Comparison of ENCODE assay signal across 11 cellular contexts in genomic region chr19:35975608-35976214, GRCh38. TPM values are rescaled to one million over a fixed set of nuclear protein-coding genes. Genes with fewer than 3 reads are reported as not detected.
DNase-seq lines count a peak whose midpoint lies in the region; ATAC-seq, FAIRE-seq and TF ChIP-seq lines count a peak whose summit lies in the region.
"Had no signal": no experiment of that assay in that cellular context is flagged by ENCODE, and none has a peak within 500 bp of the region (broad histone marks: within the 10 kb centered on the region; RNA-seq: fewer than 3 reads in every experiment).

No MANE protein-coding gene starts in this region.

- no peaks in the 10 kb centered on the region for H3F3A ChIP-seq in PC-3 (ENCODE audit: low read length, unreplicated experiment)

- no peak overlapping the region for H3K9ac ChIP-seq in PC-3 (ENCODE audit: low read length)

- no peaks in the 10 kb centered on the region for H3K79me2 ChIP-seq in PC-3 (ENCODE audit: low read length)

- H3K4me1 ChIP-seq in cardiac muscle cell (ENCODE audit: low read depth), result no peaks in the 10 kb centered on the region
- no peaks in the 10 kb centered on the region for H3K4me1 ChIP-seq in heart left ventricle
- H3K4me1 ChIP-seq in PC-3 (ENCODE audit: insufficient read depth, low read length), result no peaks in the 10 kb centered on the region
- H3K4me1 ChIP-seq in suprapubic skin, result no peaks in the 10 kb centered on the region
- H3K4me1 ChIP-seq: sigmoid colon had no signal

- no peaks in the 10 kb centered on the region for H3K9me3 ChIP-seq in cardiac muscle cell (ENCODE audit: low read depth)
- no peaks in the 10 kb centered on the region for H3K9me3 ChIP-seq in heart left ventricle
- no peaks in the 10 kb centered on the region for H3K9me3 ChIP-seq in PC-3 (ENCODE audit: low read length)
- no peaks in the 10 kb centered on the region for H3K9me3 ChIP-seq in suprapubic skin
- H3K9me3 ChIP-seq: sigmoid colon had no signal

- no peak for TF ChIP-seq EP300 in suprapubic skin (IDR thresholded peaks at IDR 0.05)

- DNase-seq in cardiac muscle cell (ENCODE audit: low read depth in 1 of 2, low spot score in 1 of 2) (peak; percentile 38 to 82), heart left ventricle (no peak), PC-3 (peak; percentile 18), epithelial cell of esophagus (ENCODE audit: low read depth) (peak; percentile 36), urothelium cell line (ENCODE audit: low spot score) (peak; percentile 60), suprapubic skin (ENCODE audit: low spot score in 2 of 2) (no peak)
- no peak for DNase-seq in activated CD8-positive, alpha-beta memory T cell treated with anti-CD3 and anti-CD28 coated beads, Interleukin-2, amount 50 U/mL, for 48 hours
- DNase-seq: activated gamma-delta T cell treated with Interleukin-2 at 50 U/mL for 16 hours, NCI-H2171 treated with DMSO at 0.1 percent for 48 hours, sigmoid colon had no signal

- no peak overlapping the region for H3K4me3 ChIP-seq in cardiac muscle cell
- no peak overlapping the region for H3K4me3 ChIP-seq in heart left ventricle
- H3K4me3 ChIP-seq in PC-3 (ENCODE audit: low read length), result no peak overlapping the region
- no peak overlapping the region for H3K4me3 ChIP-seq in epithelial cell of esophagus (ENCODE audit: low read length)
- H3K4me3 ChIP-seq in suprapubic skin, result no peak overlapping the region
- H3K4me3 ChIP-seq: sigmoid colon had no signal

- ATAC-seq in heart left ventricle (no peak), PC-3 (no peak), GM21737 (IDR thresholded peaks at IDR 0.05; ENCODE audit: unreplicated experiment) (no peak)

- H3K36me3 ChIP-seq in cardiac muscle cell (no peaks in the 10 kb centered on the region), heart left ventricle (no peaks in the 10 kb centered on the region), PC-3 (ENCODE audit: low read depth, low read length) (no peaks in the 10 kb centered on the region), suprapubic skin (no peaks in the 10 kb centered on the region)
- H3K36me3 ChIP-seq: sigmoid colon had no signal

- intact Hi-C loops in heart left ventricle (cut with DNase I) (no loop called here), PC-3 (cut with micrococcal nuclease) (no loop called here)

- no peaks in the 10 kb centered on the region for H4K20me1 ChIP-seq in PC-3 (ENCODE audit: low read length)

- H3K9me2 ChIP-seq in PC-3 (replicated peaks; ENCODE audit: low read length), result no peaks in the 10 kb centered on the region

- no peak overlapping the region for H2AFZ ChIP-seq in PC-3 (ENCODE audit: low read length)

- no peak for TF ChIP-seq POLR2A in heart left ventricle (IDR thresholded peaks at IDR 0.05)
- TF ChIP-seq POLR2A in suprapubic skin (IDR thresholded peaks at IDR 0.05), result no peak

- BruUV-seq in PC-3 (replicated peaks; lab: Mats Ljungman, UMichigan), result no TSS peak

- 31 to 42% (median 33%) methylated on average over 5 of the region's 5 CpGs for WGBS in heart left ventricle, 4 donors
- 30% methylated on average over 5 of the region's 5 CpGs for WGBS in suprapubic skin

- CTCF ChIA-PET in PC-3 (lab: Charles Lee), result no interaction called here

- FAIRE-seq in urothelium cell line (lab: Jason Lieb, UNC), result no peak

- TF ChIP-seq CTCF in cardiac muscle cell (IDR thresholded peaks at IDR 0.05; ENCODE audit: low read depth, low read length) (no peak), heart left ventricle (IDR thresholded peaks at IDR 0.05) (no peak), PC-3 (conservative IDR thresholded peaks at IDR 0.05; ENCODE audit: low read depth, low read length) (no peak), epithelial cell of esophagus (IDR thresholded peaks at IDR 0.05; ENCODE audit: insufficient read depth, low read depth, low read length, missing control alignments) (no peak), suprapubic skin (IDR thresholded peaks at IDR 0.05) (no peak)

- no peak overlapping the region for H3K27ac ChIP-seq in cardiac muscle cell
- no peak overlapping the region for H3K27ac ChIP-seq in heart left ventricle
- no peak overlapping the region for H3K27ac ChIP-seq in PC-3 (ENCODE audit: low read length)
- no peak overlapping the region for H3K27ac ChIP-seq in suprapubic skin
- H3K27ac ChIP-seq: sigmoid colon had no signal

- H3K27me3 ChIP-seq in cardiac muscle cell (no peaks in the 10 kb centered on the region), heart left ventricle (peaks cover 0 to 23% (median 5%) of the 10 kb centered on the region in 9 donors), PC-3 (ENCODE audit: low read length) (no peaks in the 10 kb centered on the region), suprapubic skin (peaks cover 54% of the 10 kb centered on the region)

- H3K4me2 ChIP-seq in PC-3 (ENCODE audit: low read length), result no peak overlapping the region

- POLR2A ChIA-PET in PC-3 (lab: Charles Lee; ENCODE audit: unreplicated experiment), result no interaction called here

RNA-seq across cellular contexts. Expression of gene SDHAF1, which starts 19.3 kb away (rescaled TPM):
- total RNA-seq in cardiac muscle cell, result 49.6 and 58.0 TPM in 2 replicates
- polyA plus RNA-seq in cardiac muscle cell, result 31.9 and 36.2 TPM in 2 replicates
- 10 to 100 TPM in 8 of 9 donors, 1 to 10 TPM in 1; 9.7 to 41.8 (median 11.4) TPM for total RNA-seq in heart left ventricle
- 10 to 100 TPM in 1 of 2 donors, 1 to 10 TPM in 1; 9.8 to 18.5 TPM for polyA plus RNA-seq in heart left ventricle
- 24.5 and 38.1 TPM in 2 replicates for total RNA-seq in PC-3 (2014; rRNA removed)
- total RNA-seq in suprapubic skin, result 10 to 100 TPM; 21.6 to 29.6 (median 27.5) TPM

RNA-seq across cellular contexts. Expression of gene SYNE4, which starts 32.9 kb away (rescaled TPM):
- total RNA-seq in cardiac muscle cell, result 6.2 and 6.3 TPM in 2 replicates
- polyA plus RNA-seq in cardiac muscle cell, result 8.7 and 11.4 TPM in 2 replicates
- under 1 TPM in 5 of 9 donors, not detected in 4; 0.12 to 0.50 (median 0.19) TPM for total RNA-seq in heart left ventricle
- polyA plus RNA-seq in heart left ventricle, result under 1 TPM; 0.15 to 0.17 TPM
- total RNA-seq in PC-3 (2014; rRNA removed), result 0.77 and 1.9 TPM in 2 replicates
- total RNA-seq in suprapubic skin, result 1 to 10 TPM in 3 of 4 donors, under 1 TPM in 1; 0.42 to 3.0 (median 1.8) TPM

RNA-seq across cellular contexts. Expression of gene ALKBH6, which starts 38.3 kb away (rescaled TPM):
- total RNA-seq in cardiac muscle cell (52.2 and 79.0 TPM in 2 replicates), heart left ventricle (10 to 100 TPM in 6 of 9 donors, 1 to 10 TPM in 3; 7.3 to 22.5 (median 11.5) TPM), PC-3 (2014; rRNA removed) (38.4 and 39.3 TPM in 2 replicates), suprapubic skin (10 to 100 TPM; 21.1 to 33.2 (median 24.9) TPM)
- polyA plus RNA-seq in cardiac muscle cell (39.6 and 66.9 TPM in 2 replicates), heart left ventricle (10 to 100 TPM; 13.4 TPM)

RNA-seq across cellular contexts. Expression of gene LRFN3, which starts 39.5 kb away (rescaled TPM):
- total RNA-seq in cardiac muscle cell, result 13.4 and 14.3 TPM in 2 replicates
- 10.3 and 16.0 TPM in 2 replicates for polyA plus RNA-seq in cardiac muscle cell
- 10 to 100 TPM in 3 of 9 donors, 1 to 10 TPM in 6; 4.5 to 18.6 (median 8.5) TPM for total RNA-seq in heart left ventricle
- 10 to 100 TPM in 1 of 2 donors, 1 to 10 TPM in 1; 6.3 to 14.7 TPM for polyA plus RNA-seq in heart left ventricle
- total RNA-seq in PC-3 (2014; rRNA removed), result 4.1 and 4.8 TPM in 2 replicates
- total RNA-seq in suprapubic skin, result 10 to 100 TPM; 10.9 to 18.3 (median 12.8) TPM

RNA-seq across cellular contexts. Expression of gene CLIP3, which starts 57.0 kb away (rescaled TPM):
- total RNA-seq in cardiac muscle cell, result 7.1 and 10.9 TPM in 2 replicates
- 18.9 and 26.4 TPM in 2 replicates for polyA plus RNA-seq in cardiac muscle cell
- total RNA-seq in heart left ventricle, result 1 to 10 TPM; 2.2 to 8.0 (median 4.3) TPM
- 1 to 10 TPM; 1.3 TPM for polyA plus RNA-seq in heart left ventricle
- total RNA-seq in PC-3 (2014; rRNA removed), result 0.07 TPM in 1 of 2 replicates, not detected in the other
- total RNA-seq in suprapubic skin, result 1 to 10 TPM; 2.2 to 3.0 (median 2.7) TPM

Comparison
In these comparisons a context has a peak if more than half of its experiments do, and no peak if none do; other contexts are left out.
1. DNase-seq: peak in cardiac muscle cell (2 of 2), PC-3 (single experiment), epithelial cell of esophagus (single experiment) and urothelium cell line (single experiment); none in heart left ventricle (0 of 5), suprapubic skin (0 of 2) and activated CD8-positive, alpha-beta memory T cell treated with anti-CD3 and anti-CD28 coated beads, Interleukin-2, amount 50 U/mL, for 48 hours (single experiment).